Comparison of ENCODE assay signal across 21 cellular contexts in the genomic region with DNA sequence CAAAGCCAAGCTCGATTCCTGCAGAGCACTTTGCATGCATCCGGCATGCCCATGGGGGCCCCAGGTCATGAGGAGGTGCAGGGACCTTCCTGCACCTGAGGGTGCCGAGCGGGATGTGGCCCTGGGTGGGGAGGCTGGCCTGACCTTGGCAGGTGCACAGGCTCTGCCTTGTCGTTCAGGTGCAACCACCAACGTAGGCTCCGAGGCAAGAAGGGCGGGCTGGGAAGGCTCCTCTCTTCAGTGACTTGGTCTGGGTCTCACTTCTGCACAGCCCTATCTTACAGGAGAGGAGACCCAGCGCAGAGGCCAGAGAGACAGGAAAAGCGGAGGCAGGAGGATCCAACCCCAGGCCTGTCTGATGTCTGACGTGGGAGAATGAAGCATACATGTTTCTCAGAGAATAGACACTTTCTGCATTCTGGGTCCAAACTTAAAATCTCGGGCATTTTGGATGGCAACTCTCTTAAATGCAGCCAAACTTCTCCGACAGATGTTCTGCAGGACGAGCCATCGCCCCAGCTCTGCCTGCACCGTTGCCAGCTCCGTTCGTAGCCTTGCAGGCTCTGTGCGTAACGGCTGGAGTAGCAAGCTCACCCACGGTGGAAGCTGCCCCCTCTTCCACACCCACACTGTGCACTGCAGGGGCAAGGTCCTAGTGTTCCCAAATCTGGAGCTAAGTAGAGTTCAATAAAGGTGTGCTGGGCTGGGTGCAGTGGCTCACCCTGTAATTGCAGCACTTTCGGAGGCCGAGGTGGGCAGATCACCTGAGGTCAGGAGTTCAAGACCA.
"Had no signal": no experiment of that assay in that cellular context is flagged by ENCODE, and none has a peak within 500 bp of the region (broad histone marks: within the 10 kb centered on the region; RNA-seq: fewer than 3 reads in every experiment).

No MANE protein-coding gene starts in this region.

- H3K4me1 Mint-ChIP-seq: IgD-negative memory B cell had no signal

- ATAC-seq: HepG2, K562 had no signal

- H3K4me3 ChIP-seq: K562 had no signal

- H3K9ac ChIP-seq: KMS-11, SK-N-SH had no signal

- H3K9me3 ChIP-seq: SK-N-SH had no signal

- H3K27ac Mint-ChIP-seq: IgD-negative memory B cell had no signal

- H3K27ac ChIP-seq: KMS-11 had no signal

- DNase-seq: NCI-H1092, NCI-H1105 treated with DMSO at 0.1 percent for 48 hours, NCI-H1417 treated with DMSO at 0.1 percent for 48 hours, NCI-H187, NCI-H2029, NCI-H2081 treated with DMSO at 0.1 percent for 48 hours, NCI-H2171, NCI-H226, NCI-H446, NCI-H510A, NCI-H524 treated with DMSO at 0.1 percent for 48 hours, NCI-H69, NCI-H774, RPMI8226, SHP77, SK-N-SH, SW 1271 had no signal

- H3K4me2 ChIP-seq: KMS-11, SK-N-SH had no signal

- H3K4me3 Mint-ChIP-seq: IgD-negative memory B cell had no signal
